1 cellular context compared by ENCODE assay signal in the genomic region with DNA sequence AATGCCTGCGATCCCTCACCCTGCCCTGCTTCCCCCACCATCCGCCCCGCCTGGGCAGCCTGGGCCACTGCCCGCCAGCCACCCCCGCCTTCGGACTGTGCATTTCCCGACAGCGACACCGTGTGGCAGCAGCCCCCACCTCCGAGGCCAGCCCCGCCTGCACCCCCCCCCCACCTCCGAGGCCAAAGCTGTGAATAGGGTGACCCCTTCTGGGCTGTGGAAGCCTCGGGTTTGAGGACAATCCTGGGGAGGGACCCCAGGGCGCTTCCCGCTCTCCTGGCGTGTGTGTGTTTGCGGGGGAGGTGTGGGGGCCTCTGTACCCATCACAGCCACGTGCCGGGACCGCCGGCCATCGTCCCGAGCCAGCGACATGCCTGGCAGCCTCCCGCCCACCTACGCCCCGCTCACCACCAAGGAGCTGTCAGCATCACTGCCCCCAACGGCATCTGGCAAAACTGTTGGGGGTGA.
A peak's percentile ranks its signal among the peaks of the same experiment; 100 is the strongest.
TF ChIP-seq lines count a peak whose summit lies in the region.

No MANE protein-coding gene starts in this region.

TF ChIP-seq in SK-N-SH, 30 proteins besides CTCF, POLR2A, EP300 and RAD21 (continued from another document):
- TF ChIP-seq ZBTB33 (IDR thresholded peaks at IDR 0.05; ENCODE audit: borderline replicate concordance, low read depth): 0 out of 2 replicates have a peak, but pooled peaks have one; percentile 51
- no peak for TF ChIP-seq NRF1 (IDR thresholded peaks at IDR 0.05; ENCODE audit: low read depth, low read length)
- no peak for TF ChIP-seq EZH2phosphoT487 (IDR thresholded peaks at IDR 0.05; ENCODE audit: borderline replicate concordance, low read depth)
- no peak for TF ChIP-seq FOSL2 (IDR thresholded peaks at IDR 0.05; ENCODE audit: borderline replicate concordance, low read depth)
- TF ChIP-seq YY1 (IDR thresholded peaks at IDR 0.05; ENCODE audit: low read depth): no peak
- TF ChIP-seq RXRA (IDR thresholded peaks at IDR 0.05; ENCODE audit: borderline replicate concordance, low read depth): no peak
- no peak for TF ChIP-seq TEAD4 (IDR thresholded peaks at IDR 0.05; ENCODE audit: borderline replicate concordance, insufficient read depth)
- TF ChIP-seq MXI1 (IDR thresholded peaks at IDR 0.05; ENCODE audit: low read depth, low read length): peak; percentile 54
- no peak for TF ChIP-seq JUND (IDR thresholded peaks at IDR 0.05)
- no peak for TF ChIP-seq TAF1 (IDR thresholded peaks at IDR 0.05; ENCODE audit: borderline replicate concordance, low read depth, low read length)
- no peak for TF ChIP-seq ELF1 (IDR thresholded peaks at IDR 0.05)
- TF ChIP-seq POLR2AphosphoS5 (IDR thresholded peaks at IDR 0.05; ENCODE audit: low read depth, low read length): no peak
- TF ChIP-seq FOXJ3 (CRISPR knock-in tag; IDR thresholded peaks at IDR 0.05): no peak
- TF ChIP-seq RCOR1 (IDR thresholded peaks at IDR 0.05; ENCODE audit: low read length): no peak
- TF ChIP-seq SMC3 (IDR thresholded peaks at IDR 0.05; ENCODE audit: low read depth, low read length): peak; percentile 63
- TF ChIP-seq, protein P1, sequence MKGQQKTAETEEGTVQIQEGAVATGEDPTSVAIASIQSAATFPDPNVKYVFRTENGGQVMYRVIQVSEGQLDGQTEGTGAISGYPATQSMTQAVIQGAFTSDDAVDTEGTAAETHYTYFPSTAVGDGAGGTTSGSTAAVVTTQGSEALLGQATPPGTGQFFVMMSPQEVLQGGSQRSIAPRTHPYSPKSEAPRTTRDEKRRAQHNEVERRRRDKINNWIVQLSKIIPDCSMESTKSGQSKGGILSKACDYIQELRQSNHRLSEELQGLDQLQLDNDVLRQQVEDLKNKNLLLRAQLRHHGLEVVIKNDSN (IDR thresholded peaks at IDR 0.05; ENCODE audit: borderline replicate concordance, low read depth): no peak
- TF ChIP-seq USF2 (IDR thresholded peaks at IDR 0.05; ENCODE audit: borderline replicate concordance, low read depth, low read length): no peak
- peak; percentile 44; the same call in 1 of the 2 replicates for TF ChIP-seq PBX3 (IDR thresholded peaks at IDR 0.05)
- TF ChIP-seq MEF2A (IDR thresholded peaks at IDR 0.05; ENCODE audit: borderline replicate concordance, low read depth): no peak
- TF ChIP-seq IRF3 (IDR thresholded peaks at IDR 0.05; ENCODE audit: low read depth, low read length): no peak
- no peak for TF ChIP-seq FOXM1 (IDR thresholded peaks at IDR 0.05; ENCODE audit: low read depth)
- 0 out of 2 replicates have a peak, but pooled peaks have one; percentile 48 for TF ChIP-seq SIN3A (IDR thresholded peaks at IDR 0.05; ENCODE audit: borderline replicate concordance, low read depth, low read length)
